19 cellular contexts compared by ENCODE assay signal in the genomic region with DNA sequence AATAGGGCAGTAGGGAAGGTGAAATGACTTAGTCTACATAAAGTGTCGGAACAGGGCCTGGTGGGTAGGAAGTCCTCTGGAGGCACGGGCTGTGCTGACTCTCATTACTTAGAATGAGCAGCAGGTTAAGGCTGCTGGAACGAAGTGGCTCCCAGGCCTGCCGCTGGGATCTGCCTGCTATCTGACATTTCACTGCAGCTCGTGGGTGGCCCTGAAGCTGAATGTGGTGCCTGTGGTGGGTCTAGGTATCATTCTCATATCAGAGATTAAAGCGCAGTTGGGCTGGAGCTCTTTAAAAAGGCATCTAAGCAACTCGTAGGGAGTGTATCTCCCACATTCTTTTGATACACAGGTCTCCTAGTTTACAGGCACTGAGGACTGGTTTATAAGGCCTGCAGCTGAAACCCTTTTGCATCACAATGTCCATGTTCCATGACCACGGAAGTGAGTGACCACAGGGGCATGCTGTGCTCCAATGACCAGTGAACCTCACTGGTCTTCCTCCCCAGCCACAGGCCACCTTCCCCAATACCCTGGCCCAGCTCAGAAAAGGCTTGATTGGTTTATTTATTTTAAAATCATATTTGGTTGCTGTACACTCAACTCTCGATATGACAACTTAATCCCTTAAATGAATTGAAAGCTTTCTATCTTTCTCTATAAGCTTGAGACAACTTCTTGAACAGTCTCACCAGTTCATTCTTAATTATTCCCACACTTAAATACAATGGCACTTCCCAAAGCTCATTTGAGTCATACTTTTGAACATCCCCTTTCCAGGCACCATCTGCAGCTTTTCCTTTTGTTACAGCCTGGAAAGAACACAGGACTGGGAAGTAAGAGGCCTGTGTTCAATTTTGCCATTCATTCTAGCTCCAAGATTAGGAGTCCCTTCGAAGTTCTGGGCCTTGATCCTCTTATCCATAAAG. TPM values are rescaled to one million over a fixed set of nuclear protein-coding genes. Genes with fewer than 3 reads are reported as not detected.
DNase-seq lines count a peak whose midpoint lies in the region; ATAC-seq and TF ChIP-seq lines count a peak whose summit lies in the region.
"Had no signal": no experiment of that assay in that cellular context is flagged by ENCODE, and none has a peak within 500 bp of the region (broad histone marks: within the 10 kb centered on the region; RNA-seq: fewer than 3 reads in every experiment).

No MANE protein-coding gene starts in this region.

- WGBS in smooth muscle cell (ENCODE audit: low lambda C conversion rate) = 48% methylated on average over 10 of the region's 10 CpGs

- ATAC-seq in GM18909 (IDR thresholded peaks at IDR 0.05; ENCODE audit: poor library complexity, unreplicated experiment) = no peak
- ATAC-seq in GM19328 (IDR thresholded peaks at IDR 0.05; ENCODE audit: unreplicated experiment) = no peak
- ATAC-seq in GM19023 (IDR thresholded peaks at IDR 0.05; ENCODE audit: unreplicated experiment) = no peak
- ATAC-seq: stimulated activated naive CD8-positive, alpha-beta T cell treated with anti-CD3 and anti-CD28 coated beads, Interleukin-15, Interleukin-2, amounts not matched to agents 100 U/mL and 50 U/mL, for 24 hours had no signal

- H3K9me3 Mint-ChIP-seq in mesothelial cell of epicardium = peaks cover 10% of the 10 kb centered on the region

- H2AFZ ChIP-seq in smooth muscle cell (ENCODE audit: low read depth) = no peak overlapping the region

- H3K79me2 ChIP-seq in smooth muscle cell (ENCODE audit: low read depth) = peaks cover 91% of the 10 kb centered on the region

- H3K9ac ChIP-seq in smooth muscle cell (ENCODE audit: low read depth) = no peak overlapping the region

- H3K36me3 ChIP-seq in smooth muscle cell (ENCODE audit: low read depth) = no peaks in the 10 kb centered on the region
- H3K36me3 ChIP-seq: MG63 had no signal

- H3K4me2 ChIP-seq in smooth muscle cell = peak overlapping the region; percentile 33

- H3K4me3 ChIP-seq in coronary artery (peak overlapping the region; percentile 55), smooth muscle cell (no peak overlapping the region)
- H3K4me3 ChIP-seq: MG63 had no signal

- H3K4me1 ChIP-seq in smooth muscle cell (ENCODE audit: low read depth) = peaks cover 16% of the 10 kb centered on the region

- peak; percentile 36 for DNase-seq in ELF-1 (ENCODE audit: low read depth, low spot score)
- no peak for DNase-seq in coronary artery (ENCODE audit: low spot score)
- DNase-seq in mesothelial cell of epicardium (ENCODE audit: low spot score in 2 of 2, unreplicated experiment in 2 of 2) = no peak
- DNase-seq in smooth muscle cell (lab: John Stamatoyannopoulos, UW; ENCODE audit: unreplicated experiment) = no peak
- no peak for DNase-seq in AG08395 (ENCODE audit: low spot score)
- DNase-seq: activated CD4-positive, alpha-beta T cell treated with anti-CD3 and anti-CD28 coated beads, Interleukin-2, amount 50 U/mL, for 4 hours; activated naive CD4-positive, alpha-beta T cell treated with Interleukin-2 at 50 U/mL for 16 hours; activated T-cell treated with anti-CD3 and anti-CD28 coated beads, Interleukin-2, amount 50 U/mL, for 1 hour; GF-D8; MG63; NCI-H1436; NCI-H526 treated with DMSO at 0.1 percent for 48 hours; stimulated activated CD4-positive, alpha-beta T cell treated with anti-CD3 and anti-CD28 coated beads, Interleukin-2, amount 100 ng/mL, for 24 hours; stimulated activated naive CD8-positive, alpha-beta T cell treated with anti-CD3 and anti-CD28 coated beads, Interleukin-15, Interleukin-2, amounts not matched to agents 100 U/mL and 50 U/mL, for 24 hours; T-helper 1 cell had no signal

- peak overlapping the region; percentile 49 to 74 for H3K27ac ChIP-seq in coronary artery
- peak overlapping the region; percentile 10 for H3K27ac ChIP-seq in smooth muscle cell (ENCODE audit: low read depth)
- H3K27ac ChIP-seq: epithelial cell of prostate had no signal

- peaks cover 16% of the 10 kb centered on the region for H3K4me1 Mint-ChIP-seq in mesothelial cell of epicardium

- TF ChIP-seq CTCF in coronary artery (IDR thresholded peaks at IDR 0.05) (no peak), mesothelial cell of epicardium (IDR thresholded peaks at IDR 0.05; ENCODE audit: unreplicated experiment) (no peak), smooth muscle cell (IDR thresholded peaks at IDR 0.05; ENCODE audit: borderline replicate concordance, insufficient read depth, poor library complexity, severe bottlenecking) (no peak)

- peaks cover 3% of the 10 kb centered on the region for H4K20me1 ChIP-seq in smooth muscle cell (ENCODE audit: low read depth)

- peak overlapping the region; percentile 73 for H3K27ac Mint-ChIP-seq in mesothelial cell of epicardium

- no peaks in the 10 kb centered on the region for H3K27me3 Mint-ChIP-seq in mesothelial cell of epicardium (ENCODE audit: low read depth)

- H3K36me3 Mint-ChIP-seq in mesothelial cell of epicardium = peaks cover 9% of the 10 kb centered on the region

- no peak overlapping the region for H3K4me3 Mint-ChIP-seq in mesothelial cell of epicardium

- no peaks in the 10 kb centered on the region for H3K9me3 ChIP-seq in smooth muscle cell (replicated peaks; ENCODE audit: low read depth)
- H3K9me3 ChIP-seq: MG63 had no signal

- H3F3A ChIP-seq in smooth muscle cell (ENCODE audit: low read depth) = peaks cover 7% of the 10 kb centered on the region

- H3K27me3 ChIP-seq in smooth muscle cell (ENCODE audit: low read depth) = no peaks in the 10 kb centered on the region
- H3K27me3 ChIP-seq: MG63 had no signal

RNA-seq across cellular contexts. Expression of a gene that starts 19.0 kb away (rescaled TPM):
- total RNA-seq in mesothelial cell of epicardium (115 to 129 TPM (median 127 TPM) in 3 replicates), smooth muscle cell (66.6 and 68.0 TPM in 2 replicates)
- polyA plus RNA-seq in smooth muscle cell = 18.7 and 19.9 TPM in 2 replicates
